Comparison of ENCODE assay signal across 9 cellular contexts in genomic region chr6:77055711-77056110, GRCh38.
"Had no signal": no experiment of that assay in that cellular context is flagged by ENCODE, and none has a peak within 500 bp of the region (broad histone marks: within the 10 kb centered on the region; RNA-seq: fewer than 3 reads in every experiment).

No MANE protein-coding gene starts in this region.

- ATAC-seq: HCT116, K562 had no signal

- H3K4me1 ChIP-seq: HAP-1 had no signal

- H3K4me3 ChIP-seq: GM23248, HAP-1, K562 had no signal

- H3K9me3 ChIP-seq: HAP-1 had no signal

- DNase-seq: GM23248, GOT3, H7, HFFc6, IMR-90, KG1 had no signal

- H3K27ac ChIP-seq: GM23248 had no signal

- H3K36me3 ChIP-seq: HAP-1 had no signal
